In genomic region chr4:94934864-94935263, GRCh38 we compare ENCODE assay signal across 36 cellular contexts.
DNase-seq lines count a peak whose midpoint lies in the region; ATAC-seq, FAIRE-seq and TF ChIP-seq lines count a peak whose summit lies in the region.
"Had no signal": no experiment of that assay in that cellular context is flagged by ENCODE, and none has a peak within 500 bp of the region (broad histone marks: within the 10 kb centered on the region; RNA-seq: fewer than 3 reads in every experiment).

No MANE protein-coding gene starts in this region.

- H3K36me3 Mint-ChIP-seq in MCF 10A (ENCODE audit: insufficient read depth, unreplicated experiment) = peaks cover 9% of the 10 kb centered on the region
- peaks cover 3% of the 10 kb centered on the region for H3K36me3 Mint-ChIP-seq in type B pancreatic cell
- H3K36me3 Mint-ChIP-seq in nephron progenitor cell (ENCODE audit: low read depth) = peaks cover 4% of the 10 kb centered on the region
- H3K36me3 Mint-ChIP-seq: activated naive CD4-positive, alpha-beta T cell treated with anti-CD3 and anti-CD28 coated beads, Interleukin-2, amount 10 ng/mL, durations not matched to agents 7 days and 5 days; memory B cell had no signal

- H3K27me3 ChIP-seq in breast epithelium = no peaks in the 10 kb centered on the region
- no peaks in the 10 kb centered on the region for H3K27me3 ChIP-seq in bronchial epithelial cell (ENCODE audit: control insufficient read depth, insufficient read depth, low read length)
- H3K27me3 ChIP-seq: MG63, testis, uterus had no signal

- TF ChIP-seq CTCF in MCF 10A (IDR thresholded peaks at IDR 0.05; ENCODE audit: unreplicated experiment) (no peak), breast epithelium (IDR thresholded peaks at IDR 0.05) (no peak), bronchial epithelial cell (IDR thresholded peaks at IDR 0.05; ENCODE audit: insufficient read depth, low read length, severe bottlenecking) (no peak), fibroblast of the aortic adventitia (IDR thresholded peaks at IDR 0.05; ENCODE audit: insufficient read depth, low read length) (no peak), type B pancreatic cell (conservative IDR thresholded peaks at IDR 0.05) (no peak), nephron progenitor cell (IDR thresholded peaks at IDR 0.05) (no peak)

- peak; percentile 25 for DNase-seq in MCF 10A (ENCODE audit: unreplicated experiment)
- no peak for DNase-seq in breast epithelium (ENCODE audit: low spot score in 2 of 2)
- DNase-seq in bronchial epithelial cell (ENCODE audit: low read depth) = peak; percentile 87
- peak; percentile 16 for DNase-seq in fibroblast of the aortic adventitia (ENCODE audit: low read depth)
- no peak for DNase-seq in type B pancreatic cell (ENCODE audit: extremely low spot score, unreplicated experiment)
- no peak for DNase-seq in nephron progenitor cell
- DNase-seq in RKO (ENCODE audit: low spot score) = no peak
- DNase-seq: activated CD4-positive, alpha-beta T cell treated with anti-CD3 and anti-CD28 coated beads for 36 hours; activated CD8-positive, alpha-beta T cell treated with anti-CD3 and anti-CD28 coated beads, Interleukin-2, amount 10 ng/mL, durations not matched to agents 7 days and 5 days; activated naive CD4-positive, alpha-beta T cell treated with anti-CD3 and anti-CD28 coated beads, Interleukin-2, amount 10 ng/mL, durations not matched to agents 7 days and 5 days; AML-193; amniotic stem cell; CD4-positive, alpha-beta T cell; cortex of kidney; DND-41; effector memory CD8-positive, alpha-beta T cell; HFFc6; hippocampal formation; KG1; MG63; NCI-H1930; NCI-H526; retina; SHP77 treated with DMSO at 0.1 percent for 48 hours; stimulated activated naive CD4-positive, alpha-beta T cell treated with Interleukin-2 at 50 U/mL for 16 hours; T1000; testis; uterus had no signal

- H3K4me3 ChIP-seq in breast epithelium = no peak overlapping the region
- H3K4me3 ChIP-seq in bronchial epithelial cell (ENCODE audit: low read depth, low read length) = no peak overlapping the region
- H3K4me3 ChIP-seq in fibroblast of the aortic adventitia (ENCODE audit: low read depth, low read length) = no peak overlapping the region
- H3K4me3 ChIP-seq: GM23338, MG63, smooth muscle cell, testis, uterus had no signal

- no peak for TF ChIP-seq POLR2A in breast epithelium (IDR thresholded peaks at IDR 0.05)

- H3K27me3 Mint-ChIP-seq in MCF 10A (ENCODE audit: insufficient read depth, unreplicated experiment) (no peaks in the 10 kb centered on the region), type B pancreatic cell (peaks cover 3% of the 10 kb centered on the region), nephron progenitor cell (ENCODE audit: low read depth, poor library complexity) (no peaks in the 10 kb centered on the region)
- H3K27me3 Mint-ChIP-seq: activated CD4-positive, alpha-beta T cell treated with anti-CD3 and anti-CD28 coated beads for 36 hours; activated naive CD4-positive, alpha-beta T cell treated with anti-CD3 and anti-CD28 coated beads, Interleukin-2, amount 10 ng/mL, durations not matched to agents 7 days and 5 days; CD4-positive, alpha-beta T cell; effector memory CD8-positive, alpha-beta T cell; memory B cell had no signal

- no TSS peak for BruUV-seq in MCF 10A (replicated peaks; lab: Mats Ljungman, UMichigan)

- no peaks in the 10 kb centered on the region for H3K9me3 Mint-ChIP-seq in MCF 10A (ENCODE audit: unreplicated experiment)
- H3K9me3 Mint-ChIP-seq in type B pancreatic cell = no peaks in the 10 kb centered on the region
- H3K9me3 Mint-ChIP-seq in nephron progenitor cell = no peaks in the 10 kb centered on the region
- H3K9me3 Mint-ChIP-seq: activated naive CD4-positive, alpha-beta T cell treated with anti-CD3 and anti-CD28 coated beads, Interleukin-2, amount 10 ng/mL, durations not matched to agents 7 days and 5 days; CD4-positive, alpha-beta T cell; GM23338; HFFc6; neural crest cell had no signal

- H3K27ac ChIP-seq in breast epithelium = no peak overlapping the region
- H3K27ac ChIP-seq: parathyroid adenoma, testis, uterus, VCaP had no signal

- POLR2A ChIA-PET in MCF 10A (lab: Yijun Ruan, JAX) = interaction anchor here (0.6 to 2.1 kb wide), 9 partner anchors 10 to 177 kb away, joined by 3 to 7 read pairs (median 4); partner anchors contain the start of gene BMPR1B

- no peak for ATAC-seq in HG03571 (IDR thresholded peaks at IDR 0.05; ENCODE audit: unreplicated experiment)
- ATAC-seq: activated CD4-positive, alpha-beta T cell treated with anti-CD3 and anti-CD28 coated beads for 36 hours; activated CD8-positive, alpha-beta T cell treated with anti-CD3 and anti-CD28 coated beads, Interleukin-2, amount 10 ng/mL, durations not matched to agents 7 days and 5 days; effector memory CD8-positive, alpha-beta T cell; GM23338 had no signal

- H3K27ac Mint-ChIP-seq in MCF 10A (ENCODE audit: low read depth, unreplicated experiment) (peak overlapping the region; percentile 88), type B pancreatic cell (peak overlapping the region; percentile 14), nephron progenitor cell (no peak overlapping the region)
- H3K27ac Mint-ChIP-seq: activated CD4-positive, alpha-beta T cell treated with anti-CD3 and anti-CD28 coated beads for 36 hours; activated CD8-positive, alpha-beta T cell treated with anti-CD3 and anti-CD28 coated beads, Interleukin-2, amount 10 ng/mL, durations not matched to agents 7 days and 5 days; activated naive CD4-positive, alpha-beta T cell treated with anti-CD3 and anti-CD28 coated beads, Interleukin-2, amount 10 ng/mL, durations not matched to agents 7 days and 5 days; CD4-positive, alpha-beta T cell; effector memory CD8-positive, alpha-beta T cell; GM23338; HFFc6; memory B cell had no signal

- no peaks in the 10 kb centered on the region for H3K4me1 ChIP-seq in breast epithelium
- H3K4me1 ChIP-seq: parathyroid adenoma, testis had no signal

- CTCF ChIA-PET in MCF 10A (lab: Yijun Ruan, JAX) = interaction anchor here (0.6 kb wide), 1 partner anchor 26 kb away, joined by 3 read pairs; no protein-coding TSS in a partner anchor

- H3K4me1 Mint-ChIP-seq in MCF 10A (ENCODE audit: insufficient read depth, unreplicated experiment) (peaks cover 40% of the 10 kb centered on the region), type B pancreatic cell (ENCODE audit: unreplicated experiment) (peaks cover 34% of the 10 kb centered on the region), nephron progenitor cell (peaks cover 70% of the 10 kb centered on the region)
- H3K4me1 Mint-ChIP-seq: activated CD4-positive, alpha-beta T cell treated with anti-CD3 and anti-CD28 coated beads for 36 hours; activated naive CD4-positive, alpha-beta T cell treated with anti-CD3 and anti-CD28 coated beads, Interleukin-2, amount 10 ng/mL, durations not matched to agents 7 days and 5 days; memory B cell had no signal

- H3K36me3 ChIP-seq in breast epithelium (no peaks in the 10 kb centered on the region), bronchial epithelial cell (ENCODE audit: control insufficient read depth, insufficient read depth, low read length) (no peaks in the 10 kb centered on the region)
- H3K36me3 ChIP-seq: MG63, uterus had no signal

- H3K9me3 ChIP-seq in breast epithelium = no peaks in the 10 kb centered on the region
- H3K9me3 ChIP-seq: MG63, testis, uterus had no signal

- peak overlapping the region; percentile 60 for H3K4me3 Mint-ChIP-seq in MCF 10A (ENCODE audit: unreplicated experiment)
- no peak overlapping the region for H3K4me3 Mint-ChIP-seq in type B pancreatic cell
- no peak overlapping the region for H3K4me3 Mint-ChIP-seq in nephron progenitor cell
- H3K4me3 Mint-ChIP-seq: activated CD4-positive, alpha-beta T cell treated with anti-CD3 and anti-CD28 coated beads for 36 hours; activated CD8-positive, alpha-beta T cell treated with anti-CD3 and anti-CD28 coated beads, Interleukin-2, amount 10 ng/mL, durations not matched to agents 7 days and 5 days; activated naive CD4-positive, alpha-beta T cell treated with anti-CD3 and anti-CD28 coated beads, Interleukin-2, amount 10 ng/mL, durations not matched to agents 7 days and 5 days; CD4-positive, alpha-beta T cell; effector memory CD8-positive, alpha-beta T cell; GM23338; HFFc6; memory B cell; neural crest cell had no signal

- intact Hi-C loops in MCF 10A (cut with micrococcal nuclease) = loop anchor here (2.0 to 5.0 kb wide), 2 partner anchors 87 to 176 kb away; no protein-coding TSS in a partner anchor
- intact Hi-C loops in breast epithelium (cut with DNase I; ENCODE audit: low total_unique reads) = no loop called here

- no peak for FAIRE-seq in bronchial epithelial cell (lab: Jason Lieb, UNC)
- FAIRE-seq: D721Med had no signal

Comparison
In these comparisons a context has a peak if more than half of its experiments do, and no peak if none do; other contexts are left out.
1. DNase-seq: peak in MCF 10A (single experiment), bronchial epithelial cell (single experiment) and fibroblast of the aortic adventitia (single experiment); none in breast epithelium (0 of 2), type B pancreatic cell (single experiment), nephron progenitor cell (single experiment) and RKO (single experiment).